1 cellular context compared by ENCODE assay signal in genomic region chr19:2269244-2270156, GRCh38.
A peak's percentile ranks its signal among the peaks of the same experiment; 100 is the strongest.
TF ChIP-seq lines count a peak whose summit lies in the region.

No MANE protein-coding gene starts in this region.

TF ChIP-seq in HepG2, 621 proteins besides CTCF, POLR2A, EP300 and RAD21 (continued from another document and continues in another):
- TF ChIP-seq, protein P1, sequence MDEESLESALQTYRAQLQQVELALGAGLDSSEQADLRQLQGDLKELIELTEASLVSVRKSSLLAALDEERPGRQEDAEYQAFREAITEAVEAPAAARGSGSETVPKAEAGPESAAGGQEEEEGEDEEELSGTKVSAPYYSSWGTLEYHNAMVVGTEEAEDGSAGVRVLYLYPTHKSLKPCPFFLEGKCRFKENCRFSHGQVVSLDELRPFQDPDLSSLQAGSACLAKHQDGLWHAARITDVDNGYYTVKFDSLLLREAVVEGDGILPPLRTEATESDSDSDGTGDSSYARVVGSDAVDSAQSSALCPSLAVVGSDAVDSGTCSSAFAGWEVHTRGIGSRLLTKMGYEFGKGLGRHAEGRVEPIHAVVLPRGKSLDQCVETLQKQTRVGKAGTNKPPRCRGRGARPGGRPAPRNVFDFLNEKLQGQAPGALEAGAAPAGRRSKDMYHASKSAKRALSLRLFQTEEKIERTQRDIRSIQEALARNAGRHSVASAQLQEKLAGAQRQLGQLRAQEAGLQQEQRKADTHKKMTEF (CRISPR knock-in tag; IDR thresholded peaks at IDR 0.05) = peak; percentile 83
- no peak for TF ChIP-seq ZKSCAN8 (CRISPR knock-in tag; IDR thresholded peaks at IDR 0.05; ENCODE audit: borderline replicate concordance)
- TF ChIP-seq, protein P2, sequence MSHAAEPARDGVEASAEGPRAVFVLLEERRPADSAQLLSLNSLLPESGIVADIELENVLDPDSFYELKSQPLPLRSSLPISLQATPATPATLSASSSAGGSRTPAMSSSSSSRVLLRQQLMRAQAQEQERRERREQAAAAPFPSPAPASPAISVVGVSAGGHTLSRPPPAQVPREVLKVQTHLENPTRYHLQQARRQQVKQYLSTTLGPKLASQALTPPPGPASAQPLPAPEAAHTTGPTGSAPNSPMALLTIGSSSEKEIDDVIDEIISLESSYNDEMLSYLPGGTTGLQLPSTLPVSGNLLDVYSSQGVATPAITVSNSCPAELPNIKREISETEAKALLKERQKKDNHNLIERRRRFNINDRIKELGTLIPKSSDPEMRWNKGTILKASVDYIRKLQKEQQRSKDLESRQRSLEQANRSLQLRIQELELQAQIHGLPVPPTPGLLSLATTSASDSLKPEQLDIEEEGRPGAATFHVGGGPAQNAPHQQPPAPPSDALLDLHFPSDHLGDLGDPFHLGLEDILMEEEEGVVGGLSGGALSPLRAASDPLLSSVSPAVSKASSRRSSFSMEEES (CRISPR knock-in tag; IDR thresholded peaks at IDR 0.05) = peak; percentile 56; the same call in 1 of the 2 replicates
- TF ChIP-seq ZNF776 (CRISPR knock-in tag; IDR thresholded peaks at IDR 0.05) = no peak; the same call in 1 of the 2 replicates
- TF ChIP-seq ZFP82 (CRISPR knock-in tag; IDR thresholded peaks at IDR 0.05; ENCODE audit: borderline replicate concordance) = peak; percentile 80; the same call in 1 of the 2 replicates
- peak; percentile 47; the same call in 1 of the 2 replicates for TF ChIP-seq BRD4 (CRISPR knock-in tag; IDR thresholded peaks at IDR 0.05)
- TF ChIP-seq, protein P3, sequence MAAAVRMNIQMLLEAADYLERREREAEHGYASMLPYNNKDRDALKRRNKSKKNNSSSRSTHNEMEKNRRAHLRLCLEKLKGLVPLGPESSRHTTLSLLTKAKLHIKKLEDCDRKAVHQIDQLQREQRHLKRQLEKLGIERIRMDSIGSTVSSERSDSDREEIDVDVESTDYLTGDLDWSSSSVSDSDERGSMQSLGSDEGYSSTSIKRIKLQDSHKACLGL (CRISPR knock-in tag; IDR thresholded peaks at IDR 0.05) = peak; percentile 75; the same call in 1 of the 2 replicates
- TF ChIP-seq ZNF547 (CRISPR knock-in tag; IDR thresholded peaks at IDR 0.05) = peak; percentile 88
- TF ChIP-seq ZNF446 (CRISPR knock-in tag; IDR thresholded peaks at IDR 0.05) = peak; percentile 6; the same call in 1 of the 2 replicates
- TF ChIP-seq ZNF629 (CRISPR knock-in tag; conservative IDR thresholded peaks at IDR 0.05) = no peak
- peak; percentile 80; the same call in 1 of the 2 replicates for TF ChIP-seq HOXA5 (CRISPR knock-in tag; IDR thresholded peaks at IDR 0.05)
- no peak for TF ChIP-seq HNRNPL (IDR thresholded peaks at IDR 0.05; ENCODE audit: low read depth, low read length)
- TF ChIP-seq HDAC1 (CRISPR knock-in tag; IDR thresholded peaks at IDR 0.05) = peak; percentile 78
- TF ChIP-seq ZNF274 (CRISPR knock-in tag; IDR thresholded peaks at IDR 0.05) = 0 out of 2 replicates have a peak, but pooled peaks have one; percentile 33
- no peak for TF ChIP-seq AKAP8 (CRISPR knock-in tag; IDR thresholded peaks at IDR 0.05)
- peak; percentile 97 for TF ChIP-seq POLR2AphosphoS5 (IDR thresholded peaks at IDR 0.05; ENCODE audit: low read depth, low read length)
- TF ChIP-seq, protein P4, sequence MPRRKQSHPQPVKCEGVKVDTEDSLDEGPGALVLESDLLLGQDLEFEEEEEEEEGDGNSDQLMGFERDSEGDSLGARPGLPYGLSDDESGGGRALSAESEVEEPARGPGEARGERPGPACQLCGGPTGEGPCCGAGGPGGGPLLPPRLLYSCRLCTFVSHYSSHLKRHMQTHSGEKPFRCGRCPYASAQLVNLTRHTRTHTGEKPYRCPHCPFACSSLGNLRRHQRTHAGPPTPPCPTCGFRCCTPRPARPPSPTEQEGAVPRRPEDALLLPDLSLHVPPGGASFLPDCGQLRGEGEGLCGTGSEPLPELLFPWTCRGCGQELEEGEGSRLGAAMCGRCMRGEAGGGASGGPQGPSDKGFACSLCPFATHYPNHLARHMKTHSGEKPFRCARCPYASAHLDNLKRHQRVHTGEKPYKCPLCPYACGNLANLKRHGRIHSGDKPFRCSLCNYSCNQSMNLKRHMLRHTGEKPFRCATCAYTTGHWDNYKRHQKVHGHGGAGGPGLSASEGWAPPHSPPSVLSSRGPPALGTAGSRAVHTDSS (CRISPR knock-in tag; conservative IDR thresholded peaks at IDR 0.05) = no peak
- TF ChIP-seq ZNF362 (CRISPR knock-in tag; IDR thresholded peaks at IDR 0.05; ENCODE audit: borderline replicate concordance) = peak; percentile 84; the same call in 1 of the 2 replicates
- TF ChIP-seq, protein P5, sequence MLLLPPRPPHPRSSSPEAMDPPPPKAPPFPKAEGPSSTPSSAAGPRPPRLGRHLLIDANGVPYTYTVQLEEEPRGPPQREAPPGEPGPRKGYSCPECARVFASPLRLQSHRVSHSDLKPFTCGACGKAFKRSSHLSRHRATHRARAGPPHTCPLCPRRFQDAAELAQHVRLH (CRISPR knock-in tag; IDR thresholded peaks at IDR 0.05; ENCODE audit: borderline replicate concordance, low read depth) = peak; percentile 22; the same call in 1 of the 2 replicates
- TF ChIP-seq ARHGAP35 (CRISPR knock-in tag; IDR thresholded peaks at IDR 0.05; ENCODE audit: borderline replicate concordance) = peak; percentile 80; the same call in 1 of the 2 replicates
- TF ChIP-seq SRSF4 (IDR thresholded peaks at IDR 0.05; ENCODE audit: low read depth, low read length, poor library complexity, severe bottlenecking) = no peak
- TF ChIP-seq ZNF30 (CRISPR knock-in tag; IDR thresholded peaks at IDR 0.05) = no peak
- TF ChIP-seq PITX1 (CRISPR knock-in tag; IDR thresholded peaks at IDR 0.05) = peak; percentile 30
- 0 out of 2 replicates have a peak, but pooled peaks have one; percentile 54 for TF ChIP-seq ZNF589 (CRISPR knock-in tag; conservative IDR thresholded peaks at IDR 0.05)
- peak; percentile 88 for TF ChIP-seq NFYC (CRISPR knock-in tag; IDR thresholded peaks at IDR 0.05)
- TF ChIP-seq ZNF3 (CRISPR knock-in tag; IDR thresholded peaks at IDR 0.05) = no peak
- peak; percentile 56; the same call in 1 of the 2 replicates for TF ChIP-seq KMT2A (CRISPR knock-in tag; IDR thresholded peaks at IDR 0.05)
- TF ChIP-seq, protein P6, sequence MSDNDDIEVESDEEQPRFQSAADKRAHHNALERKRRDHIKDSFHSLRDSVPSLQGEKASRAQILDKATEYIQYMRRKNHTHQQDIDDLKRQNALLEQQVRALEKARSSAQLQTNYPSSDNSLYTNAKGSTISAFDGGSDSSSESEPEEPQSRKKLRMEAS (IDR thresholded peaks at IDR 0.05) = peak; percentile 76
- TF ChIP-seq, protein P7, sequence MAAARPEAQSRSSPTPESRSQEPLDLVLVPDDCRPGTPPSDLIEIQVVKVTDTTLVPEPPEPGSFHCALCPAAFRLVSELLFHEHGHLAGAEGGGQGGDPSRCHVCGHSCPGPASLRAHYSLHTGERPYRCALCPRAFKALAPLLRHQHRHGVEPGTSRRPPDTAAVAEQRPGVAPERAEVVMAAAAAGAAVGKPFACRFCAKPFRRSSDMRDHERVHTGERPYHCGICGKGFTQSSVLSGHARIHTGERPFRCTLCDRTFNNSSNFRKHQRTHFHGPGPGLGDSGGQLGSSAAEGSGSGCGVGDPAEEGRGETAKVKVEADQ (CRISPR knock-in tag; IDR thresholded peaks at IDR 0.05; ENCODE audit: borderline replicate concordance) = no peak
- TF ChIP-seq SMAD3 (CRISPR knock-in tag; IDR thresholded peaks at IDR 0.05) = peak; percentile 69
- peak; percentile 96 for TF ChIP-seq HOXA3 (CRISPR knock-in tag; IDR thresholded peaks at IDR 0.05)
- peak; percentile 83 for TF ChIP-seq ZNF430 (CRISPR knock-in tag; IDR thresholded peaks at IDR 0.05)
- TF ChIP-seq POLR2G (IDR thresholded peaks at IDR 0.05; ENCODE audit: low read depth, low read length) = peak; percentile 100
- TF ChIP-seq ZNF724P (CRISPR knock-in tag; IDR thresholded peaks at IDR 0.05; ENCODE audit: borderline replicate concordance) = no peak; the same call in 1 of the 2 replicates
- TF ChIP-seq, protein P8, sequence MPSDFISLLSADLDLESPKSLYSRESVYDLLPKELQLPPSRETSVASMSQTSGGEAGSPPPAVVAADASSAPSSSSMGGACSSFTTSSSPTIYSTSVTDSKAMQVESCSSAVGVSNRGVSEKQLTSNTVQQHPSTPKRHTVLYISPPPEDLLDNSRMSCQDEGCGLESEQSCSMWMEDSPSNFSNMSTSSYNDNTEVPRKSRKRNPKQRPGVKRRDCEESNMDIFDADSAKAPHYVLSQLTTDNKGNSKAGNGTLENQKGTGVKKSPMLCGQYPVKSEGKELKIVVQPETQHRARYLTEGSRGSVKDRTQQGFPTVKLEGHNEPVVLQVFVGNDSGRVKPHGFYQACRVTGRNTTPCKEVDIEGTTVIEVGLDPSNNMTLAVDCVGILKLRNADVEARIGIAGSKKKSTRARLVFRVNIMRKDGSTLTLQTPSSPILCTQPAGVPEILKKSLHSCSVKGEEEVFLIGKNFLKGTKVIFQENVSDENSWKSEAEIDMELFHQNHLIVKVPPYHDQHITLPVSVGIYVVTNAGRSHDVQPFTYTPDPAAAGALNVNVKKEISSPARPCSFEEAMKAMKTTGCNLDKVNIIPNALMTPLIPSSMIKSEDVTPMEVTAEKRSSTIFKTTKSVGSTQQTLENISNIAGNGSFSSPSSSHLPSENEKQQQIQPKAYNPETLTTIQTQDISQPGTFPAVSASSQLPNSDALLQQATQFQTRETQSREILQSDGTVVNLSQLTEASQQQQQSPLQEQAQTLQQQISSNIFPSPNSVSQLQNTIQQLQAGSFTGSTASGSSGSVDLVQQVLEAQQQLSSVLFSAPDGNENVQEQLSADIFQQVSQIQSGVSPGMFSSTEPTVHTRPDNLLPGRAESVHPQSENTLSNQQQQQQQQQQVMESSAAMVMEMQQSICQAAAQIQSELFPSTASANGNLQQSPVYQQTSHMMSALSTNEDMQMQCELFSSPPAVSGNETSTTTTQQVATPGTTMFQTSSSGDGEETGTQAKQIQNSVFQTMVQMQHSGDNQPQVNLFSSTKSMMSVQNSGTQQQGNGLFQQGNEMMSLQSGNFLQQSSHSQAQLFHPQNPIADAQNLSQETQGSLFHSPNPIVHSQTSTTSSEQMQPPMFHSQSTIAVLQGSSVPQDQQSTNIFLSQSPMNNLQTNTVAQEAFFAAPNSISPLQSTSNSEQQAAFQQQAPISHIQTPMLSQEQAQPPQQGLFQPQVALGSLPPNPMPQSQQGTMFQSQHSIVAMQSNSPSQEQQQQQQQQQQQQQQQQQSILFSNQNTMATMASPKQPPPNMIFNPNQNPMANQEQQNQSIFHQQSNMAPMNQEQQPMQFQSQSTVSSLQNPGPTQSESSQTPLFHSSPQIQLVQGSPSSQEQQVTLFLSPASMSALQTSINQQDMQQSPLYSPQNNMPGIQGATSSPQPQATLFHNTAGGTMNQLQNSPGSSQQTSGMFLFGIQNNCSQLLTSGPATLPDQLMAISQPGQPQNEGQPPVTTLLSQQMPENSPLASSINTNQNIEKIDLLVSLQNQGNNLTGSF (CRISPR knock-in tag; IDR thresholded peaks at IDR 0.05) = 0 out of 2 replicates have a peak, but pooled peaks have one; percentile 79
- peak; percentile 26; the same call in 1 of the 2 replicates for TF ChIP-seq ZBTB21 (CRISPR knock-in tag; IDR thresholded peaks at IDR 0.05)
- peak; percentile 47; the same call in 1 of the 2 replicates for TF ChIP-seq ZNF557 (CRISPR knock-in tag; IDR thresholded peaks at IDR 0.05)
- peak; percentile 81; the same call in 1 of the 2 replicates for TF ChIP-seq ARNT2 (CRISPR knock-in tag; IDR thresholded peaks at IDR 0.05; ENCODE audit: low read depth)
- 0 out of 2 replicates have a peak, but pooled peaks have one; percentile 37 for TF ChIP-seq ZNF704 (CRISPR knock-in tag; IDR thresholded peaks at IDR 0.05; ENCODE audit: borderline replicate concordance)
- TF ChIP-seq ZNF616 (CRISPR knock-in tag; IDR thresholded peaks at IDR 0.05; ENCODE audit: low read depth) = no peak
- TF ChIP-seq, protein P9, sequence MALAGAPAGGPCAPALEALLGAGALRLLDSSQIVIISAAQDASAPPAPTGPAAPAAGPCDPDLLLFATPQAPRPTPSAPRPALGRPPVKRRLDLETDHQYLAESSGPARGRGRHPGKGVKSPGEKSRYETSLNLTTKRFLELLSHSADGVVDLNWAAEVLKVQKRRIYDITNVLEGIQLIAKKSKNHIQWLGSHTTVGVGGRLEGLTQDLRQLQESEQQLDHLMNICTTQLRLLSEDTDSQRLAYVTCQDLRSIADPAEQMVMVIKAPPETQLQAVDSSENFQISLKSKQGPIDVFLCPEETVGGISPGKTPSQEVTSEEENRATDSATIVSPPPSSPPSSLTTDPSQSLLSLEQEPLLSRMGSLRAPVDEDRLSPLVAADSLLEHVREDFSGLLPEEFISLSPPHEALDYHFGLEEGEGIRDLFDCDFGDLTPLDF (CRISPR knock-in tag; IDR thresholded peaks at IDR 0.05) = peak; percentile 47; the same call in 1 of the 2 replicates
- peak; percentile 46; the same call in 1 of the 2 replicates for TF ChIP-seq REL (CRISPR knock-in tag; conservative IDR thresholded peaks at IDR 0.05)
- TF ChIP-seq, protein P10, sequence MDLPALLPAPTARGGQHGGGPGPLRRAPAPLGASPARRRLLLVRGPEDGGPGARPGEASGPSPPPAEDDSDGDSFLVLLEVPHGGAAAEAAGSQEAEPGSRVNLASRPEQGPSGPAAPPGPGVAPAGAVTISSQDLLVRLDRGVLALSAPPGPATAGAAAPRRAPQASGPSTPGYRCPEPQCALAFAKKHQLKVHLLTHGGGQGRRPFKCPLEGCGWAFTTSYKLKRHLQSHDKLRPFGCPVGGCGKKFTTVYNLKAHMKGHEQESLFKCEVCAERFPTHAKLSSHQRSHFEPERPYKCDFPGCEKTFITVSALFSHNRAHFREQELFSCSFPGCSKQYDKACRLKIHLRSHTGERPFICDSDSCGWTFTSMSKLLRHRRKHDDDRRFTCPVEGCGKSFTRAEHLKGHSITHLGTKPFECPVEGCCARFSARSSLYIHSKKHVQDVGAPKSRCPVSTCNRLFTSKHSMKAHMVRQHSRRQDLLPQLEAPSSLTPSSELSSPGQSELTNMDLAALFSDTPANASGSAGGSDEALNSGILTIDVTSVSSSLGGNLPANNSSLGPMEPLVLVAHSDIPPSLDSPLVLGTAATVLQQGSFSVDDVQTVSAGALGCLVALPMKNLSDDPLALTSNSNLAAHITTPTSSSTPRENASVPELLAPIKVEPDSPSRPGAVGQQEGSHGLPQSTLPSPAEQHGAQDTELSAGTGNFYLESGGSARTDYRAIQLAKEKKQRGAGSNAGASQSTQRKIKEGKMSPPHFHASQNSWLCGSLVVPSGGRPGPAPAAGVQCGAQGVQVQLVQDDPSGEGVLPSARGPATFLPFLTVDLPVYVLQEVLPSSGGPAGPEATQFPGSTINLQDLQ (CRISPR knock-in tag; IDR thresholded peaks at IDR 0.05) = peak; percentile 85
